ENCODE assay signal across 10 cellular contexts in genomic region chr20:44993343-44993742, GRCh38. TPM values are rescaled to one million over a fixed set of nuclear protein-coding genes. Genes with fewer than 3 reads are reported as not detected.
DNase-seq lines count a peak whose midpoint lies in the region; ATAC-seq, FAIRE-seq and TF ChIP-seq lines count a peak whose summit lies in the region.
"Had no signal": no experiment of that assay in that cellular context is flagged by ENCODE, and none has a peak within 500 bp of the region (broad histone marks: within the 10 kb centered on the region; RNA-seq: fewer than 3 reads in every experiment).

No MANE protein-coding gene starts in this region.

- FAIRE-seq in endothelial cell of umbilical vein (lab: Jason Lieb, UNC): peak; percentile 80

- POLR2A ChIA-PET in RWPE1 (lab: Yijun Ruan, JAX; ENCODE audit: low non-redundant PET) (interaction anchor here (0.6 kb wide), 1 partner anchor 26 kb away, joined by 3 read pairs; no protein-coding TSS in a partner anchor), endothelial cell of umbilical vein (lab: Charles Lee) (no interaction called here)

- no peak overlapping the region for H2AFZ ChIP-seq in endothelial cell of umbilical vein (ENCODE audit: low read depth, low read length)

- H3K36me3 ChIP-seq in right atrium auricular region: peaks cover 28% of the 10 kb centered on the region
- H3K36me3 ChIP-seq in endothelial cell of umbilical vein (ENCODE audit: control insufficient read depth in 2 of 2, extremely low read depth in 1 of 2, insufficient read depth in 2 of 2, low read length in 2 of 2): peaks cover 3 to 5% of the 10 kb centered on the region in 2 experiments
- peaks cover 14% of the 10 kb centered on the region for H3K36me3 ChIP-seq in thoracic aorta

- H4K20me1 ChIP-seq in endothelial cell of umbilical vein (replicated peaks; ENCODE audit: control insufficient read depth, extremely low read depth, insufficient read depth, low read length): no peaks in the 10 kb centered on the region

- ATAC-seq in Right ventricle myocardium superior (ENCODE audit: poor library complexity) (no peak), thoracic aorta (ENCODE audit: insufficient number of reproducible peaks, low FRiP score, low read depth) (no peak)

- no TSS peak for BruUV-seq in endothelial cell of umbilical vein (replicated peaks; lab: Mats Ljungman, UMichigan)

- TF ChIP-seq CTCF in right atrium auricular region (IDR thresholded peaks at IDR 0.05) (no peak), RWPE1 (conservative IDR thresholded peaks at IDR 0.05; ENCODE audit: low read depth) (no peak), endothelial cell of umbilical vein (IDR thresholded peaks at IDR 0.05; ENCODE audit: extremely low read depth in 1 of 2, insufficient read depth in 1 of 2, low read depth in 1 of 2, low read length in 2 of 2) (no peak), thoracic aorta (IDR thresholded peaks at IDR 0.05) (no peak)

- CTCF ChIA-PET in RWPE1 (lab: Yijun Ruan, JAX): interaction anchor here (0.6 to 1.0 kb wide), 4 partner anchors 13 to 51 kb away, joined by 3 read pairs; no protein-coding TSS in a partner anchor
- CTCF ChIA-PET in endothelial cell of umbilical vein (lab: Charles Lee): interaction anchor here (0.7 to 1.3 kb wide), 6 partner anchors 16 to 318 kb away, joined by 3 to 6 read pairs (median 3); partner anchors contain the start of gene STK4

- H3K4me2 ChIP-seq in endothelial cell of umbilical vein (ENCODE audit: insufficient read depth, low read length): peak overlapping the region; percentile 73

- peaks cover 10% of the 10 kb centered on the region for H3K79me2 ChIP-seq in endothelial cell of umbilical vein (ENCODE audit: control insufficient read depth, insufficient read depth, low read length)

- H3K4me3 ChIP-seq in right atrium auricular region (no peak overlapping the region), endothelial cell of umbilical vein (replicated peaks in 1 of 3; ENCODE audit: insufficient read depth in 1 of 3, low read depth in 1 of 3, low read length in 3 of 3) (peak overlapping the region in 1 of 3 experiments; percentile 23), thoracic aorta (peak overlapping the region; percentile 10)
- H3K4me3 ChIP-seq: SK-N-MC had no signal

- intact Hi-C loops in Right ventricle myocardium superior (cut with DNase I): no loop called here
- intact Hi-C loops in endothelial cell of umbilical vein (cut with micrococcal nuclease): loop anchor here (1.0 to 2.0 kb wide), 2 partner anchors 27 to 48 kb away; partner anchors contain the start of gene STK4

- H3K4me1 ChIP-seq in right atrium auricular region: peaks cover 0 to 26% of the 10 kb centered on the region in 2 donors
- H3K4me1 ChIP-seq in endothelial cell of umbilical vein (ENCODE audit: control insufficient read depth, extremely low read depth, insufficient read depth, low read length): peaks cover 17% of the 10 kb centered on the region
- peaks cover 19 to 28% of the 10 kb centered on the region in 2 donors for H3K4me1 ChIP-seq in thoracic aorta (ENCODE audit: control insufficient read depth in 1 of 2, low read depth in 2 of 2)

- peak; percentile 26 for TF ChIP-seq POLR2A in endothelial cell of umbilical vein (IDR thresholded peaks at IDR 0.05; ENCODE audit: low read depth, low read length)

- DNase-seq in right atrium auricular region (ENCODE audit: low spot score): no peak
- DNase-seq in Right ventricle myocardium superior: no peak
- DNase-seq in RWPE1 (ENCODE audit: low spot score): peak; percentile 75
- peak; percentile 65 for DNase-seq in endothelial cell of umbilical vein (ENCODE audit: low read depth, low spot score)
- DNase-seq in thoracic aorta (ENCODE audit: low spot score): no peak
- no peak for DNase-seq in LoVo (ENCODE audit: low spot score)
- DNase-seq in DMS79 (lab: John Stamatoyannopoulos, UW): no peak
- no peak for DNase-seq in AG20443 (ENCODE audit: low spot score)
- DNase-seq: activated gamma-delta T cell had no signal

- no peaks in the 10 kb centered on the region for H3K9me3 ChIP-seq in right atrium auricular region
- no peaks in the 10 kb centered on the region for H3K9me3 ChIP-seq in endothelial cell of umbilical vein (replicated peaks; ENCODE audit: control insufficient read depth, insufficient read depth, low read length)
- H3K9me3 ChIP-seq in thoracic aorta: no peaks in the 10 kb centered on the region

- H3K9ac ChIP-seq in endothelial cell of umbilical vein (replicated peaks; ENCODE audit: extremely low read depth, insufficient read depth, low read length): peak overlapping the region; percentile 13

- H3K9me1 ChIP-seq in endothelial cell of umbilical vein (replicated peaks; ENCODE audit: control insufficient read depth, extremely low read depth, insufficient read depth, low read length): no peaks in the 10 kb centered on the region

- dilution Hi-C loops in endothelial cell of umbilical vein (cut with MboI; ENCODE audit: extremely low pct_ligation_motif_present, low sequenced_read_pairs): no loop called here

- H3K27me3 ChIP-seq in right atrium auricular region (no peaks in the 10 kb centered on the region), endothelial cell of umbilical vein (ENCODE audit: control insufficient read depth in 2 of 2, insufficient read depth in 2 of 2, low read length in 2 of 2) (no peaks in the 10 kb centered on the region), thoracic aorta (replicated peaks; ENCODE audit: insufficient read depth) (no peaks in the 10 kb centered on the region)

- H3K27ac ChIP-seq in right atrium auricular region (peak overlapping the region; percentile 12 to 17), RWPE1 (peak overlapping the region; percentile 72), endothelial cell of umbilical vein (ENCODE audit: insufficient read depth, low read depth, low read length) (peak overlapping the region; percentile 82), thoracic aorta (peak overlapping the region in 1 of 2 donors; percentile 21)
- H3K27ac ChIP-seq: SK-N-MC had no signal

TF ChIP-seq in endothelial cell of umbilical vein, 7 proteins besides CTCF, POLR2A, EP300 and RAD21:
- TF ChIP-seq JUN (IDR thresholded peaks at IDR 0.05; ENCODE audit: borderline replicate concordance, insufficient read depth, insufficient read length, low read depth): peak; percentile 87
- TF ChIP-seq FOS (IDR thresholded peaks at IDR 0.05; ENCODE audit: borderline replicate concordance, insufficient read depth, low read length): peak; percentile 48
- no peak for TF ChIP-seq POLR2AphosphoS5 (IDR thresholded peaks at IDR 0.05; ENCODE audit: insufficient read depth, low read depth, low read length)
- no peak for TF ChIP-seq MAX (IDR thresholded peaks at IDR 0.05; ENCODE audit: insufficient read depth, insufficient read length)
TF ChIP-seq in endothelial cell of umbilical vein: peak in this region for 2.

RNA-seq across cellular contexts. Expression of gene STK4, which starts 27.0 kb away (rescaled TPM):
- total RNA-seq in right atrium auricular region: 10 to 100 TPM in 1 of 2 donors, 1 to 10 TPM in 1; 7.3 to 12.6 TPM
- total RNA-seq in Right ventricle myocardium superior: 8.9 TPM
- total RNA-seq in endothelial cell of umbilical vein: 28.2 and 29.6 TPM in 2 replicates
- 7.0 and 9.1 TPM in 2 replicates for polyA plus RNA-seq in endothelial cell of umbilical vein
- polyA plus RNA-seq in endothelial cell of umbilical vein (2011; cell fraction: cytosol; rRNA removed): 8.2 and 8.4 TPM in 2 replicates
- polyA plus RNA-seq in endothelial cell of umbilical vein (2011; cell fraction: nucleus; rRNA removed): 24.4 and 30.2 TPM in 2 replicates
- polyA plus RNA-seq in endothelial cell of umbilical vein (2012): 9.9 and 12.5 TPM in 2 replicates
- 22.9 and 24.2 TPM in 2 replicates for polyA minus RNA-seq in endothelial cell of umbilical vein
- polyA minus RNA-seq in endothelial cell of umbilical vein (2011; cell fraction: cytosol; rRNA and poly(A)+ RNA removed): 20.2 TPM
- polyA minus RNA-seq in endothelial cell of umbilical vein (2011; cell fraction: nucleus; rRNA and poly(A)+ RNA removed): 36.4 and 43.6 TPM in 2 replicates
- total RNA-seq in thoracic aorta: 10 to 100 TPM; 30.3 to 47.9 TPM

RNA-seq across cellular contexts. Expression of gene TOMM34, which starts 33.1 kb away (rescaled TPM):
- total RNA-seq in right atrium auricular region (10 to 100 TPM; 10.6 to 17.0 TPM), Right ventricle myocardium superior (9.3 TPM), endothelial cell of umbilical vein (37.0 and 44.2 TPM in 2 replicates), thoracic aorta (10 to 100 TPM; 11.9 to 13.0 TPM)
- polyA plus RNA-seq in endothelial cell of umbilical vein: 36.3 and 36.9 TPM in 2 replicates
- polyA plus RNA-seq in endothelial cell of umbilical vein (2011; cell fraction: cytosol; rRNA removed): 43.8 and 52.2 TPM in 2 replicates
- polyA plus RNA-seq in endothelial cell of umbilical vein (2011; cell fraction: nucleus; rRNA removed): 21.9 and 24.2 TPM in 2 replicates
- 46.7 and 58.0 TPM in 2 replicates for polyA plus RNA-seq in endothelial cell of umbilical vein (2012)
- 20.4 and 20.6 TPM in 2 replicates for polyA minus RNA-seq in endothelial cell of umbilical vein
- 18.9 TPM for polyA minus RNA-seq in endothelial cell of umbilical vein (2011; cell fraction: cytosol; rRNA and poly(A)+ RNA removed)
- polyA minus RNA-seq in endothelial cell of umbilical vein (2011; cell fraction: nucleus; rRNA and poly(A)+ RNA removed): 6.0 TPM in 2 replicates

Comparison
In these comparisons a context has a peak if more than half of its experiments do, and no peak if none do; other contexts are left out.
1. DNase-seq: peak in RWPE1 (single experiment) and endothelial cell of umbilical vein (single experiment); none in right atrium auricular region (single experiment), Right ventricle myocardium superior (single experiment), thoracic aorta (single experiment), LoVo (single experiment), DMS79 (single experiment) and AG20443 (single experiment).